8 cellular contexts compared by ENCODE assay signal in the genomic region with DNA sequence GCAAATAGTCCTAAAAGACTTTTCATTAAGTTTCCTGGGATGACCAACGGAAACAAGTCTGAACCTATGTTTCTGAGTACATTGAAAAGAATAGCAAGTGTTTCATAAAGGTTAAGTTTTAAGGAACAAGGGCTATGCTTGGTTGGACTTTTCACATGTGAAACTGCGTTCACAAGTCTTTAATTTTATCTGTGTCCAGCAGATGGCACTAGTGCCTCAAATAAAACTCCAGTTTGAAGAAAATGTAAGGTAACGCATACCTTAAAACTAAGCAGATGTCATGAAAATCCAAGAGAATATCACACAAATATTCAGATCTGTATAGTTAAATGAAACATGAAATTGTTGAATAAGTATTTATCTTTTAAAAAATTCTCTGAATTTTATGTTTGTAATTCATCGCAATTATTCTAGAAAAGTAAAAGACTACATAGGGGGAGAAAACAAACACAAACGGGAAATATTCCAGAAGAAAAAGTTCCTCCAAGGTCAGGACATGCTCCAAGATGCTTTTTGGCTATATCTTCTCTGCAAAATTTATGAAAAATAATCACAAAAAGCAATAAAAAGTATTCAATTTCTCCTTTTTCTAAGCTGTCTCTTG.
DNase-seq lines count a peak whose midpoint lies in the region; ATAC-seq and TF ChIP-seq lines count a peak whose summit lies in the region.

No MANE protein-coding gene starts in this region.

- no peak overlapping the region for H3K4me3 Mint-ChIP-seq in activated CD4-positive, alpha-beta T cell treated with anti-CD3 and anti-CD28 coated beads for 36 hours

- CTCF ChIA-PET in activated CD4-positive, alpha-beta T cell treated with anti-CD3 and anti-CD28 coated beads for 36 hours (lab: Charles Lee), result interaction anchor here (0.8 to 1.6 kb wide), 8 partner anchors 19 to 1152 kb away, joined by 3 to 5 read pairs (median 4); partner anchors contain the start of gene MAD2L1

- H3K27ac Mint-ChIP-seq in activated CD4-positive, alpha-beta T cell treated with anti-CD3 and anti-CD28 coated beads for 36 hours, result no peak overlapping the region

- no peak overlapping the region for H3K4me3 ChIP-seq in coronary artery

- no peak for ATAC-seq in activated CD4-positive, alpha-beta T cell treated with anti-CD3 and anti-CD28 coated beads for 36 hours
- ATAC-seq in GM19372 (IDR thresholded peaks at IDR 0.05; ENCODE audit: low read depth, unreplicated experiment), result peak; percentile 70

- H3K27ac ChIP-seq in coronary artery, result no peak overlapping the region

- peak; percentile 47 for TF ChIP-seq CTCF in coronary artery (IDR thresholded peaks at IDR 0.05)

- no peaks in the 10 kb centered on the region for H3K9me3 Mint-ChIP-seq in activated CD4-positive, alpha-beta T cell treated with anti-CD3 and anti-CD28 coated beads for 36 hours (ENCODE audit: low read depth)

- no peaks in the 10 kb centered on the region for H3K36me3 Mint-ChIP-seq in activated CD4-positive, alpha-beta T cell treated with anti-CD3 and anti-CD28 coated beads for 36 hours (ENCODE audit: low read depth)

- no peaks in the 10 kb centered on the region for H3K4me1 Mint-ChIP-seq in activated CD4-positive, alpha-beta T cell treated with anti-CD3 and anti-CD28 coated beads for 36 hours

- POLR2A ChIA-PET in activated CD4-positive, alpha-beta T cell treated with anti-CD3 and anti-CD28 coated beads for 36 hours (lab: Charles Lee), result no interaction called here

- intact Hi-C loops in activated CD4-positive, alpha-beta T cell treated with anti-CD3 and anti-CD28 coated beads for 36 hours (cut with DNase I, micrococcal nuclease), result loop anchor here (1.0 to 10.0 kb wide), 9 partner anchors 81 to 1499 kb away; no protein-coding TSS in a partner anchor

- DNase-seq in activated CD4-positive, alpha-beta T cell treated with anti-CD3 and anti-CD28 coated beads for 36 hours, result peak; percentile 29
- DNase-seq in activated CD4-positive, alpha-beta T cell treated with anti-CD3 and anti-CD28 coated beads, Interleukin-2, amount 50 U/mL, for 48 hours, result no peak
- DNase-seq in HPDE6-E6E7 (ENCODE audit: extremely low spot score) (peak; percentile 4), OCI-M1 (lab: John Stamatoyannopoulos, UW) (peak; percentile 76), coronary artery (ENCODE audit: low spot score) (no peak), midbrain (lab: John Stamatoyannopoulos, UW) (peak; percentile 71), GOT3 (lab: John Stamatoyannopoulos, UW) (no peak)

- no peaks in the 10 kb centered on the region for H3K27me3 Mint-ChIP-seq in activated CD4-positive, alpha-beta T cell treated with anti-CD3 and anti-CD28 coated beads for 36 hours

Comparison
In these comparisons a context has a peak if more than half of its experiments do, and no peak if none do; other contexts are left out.
1. DNase-seq: peak in activated CD4-positive, alpha-beta T cell treated with anti-CD3 and anti-CD28 coated beads for 36 hours (single experiment), HPDE6-E6E7 (single experiment), OCI-M1 (single experiment) and midbrain (single experiment); none in activated CD4-positive, alpha-beta T cell treated with anti-CD3 and anti-CD28 coated beads, Interleukin-2, amount 50 U/mL, for 48 hours (0 of 2), coronary artery (single experiment) and GOT3 (single experiment).